ENCODE assay signal across 8 cellular contexts in genomic region chr11:14357843-14358728, GRCh38. TPM values are rescaled to one million over a fixed set of nuclear protein-coding genes. Genes with fewer than 3 reads are reported as not detected.
DNase-seq lines count a peak whose midpoint lies in the region; ATAC-seq lines count a peak whose summit lies in the region.

No MANE protein-coding gene starts in this region.

- H3K9me3 Mint-ChIP-seq in activated naive CD4-positive, alpha-beta T cell treated with anti-CD3 and anti-CD28 coated beads, Interleukin-2, amount 50 U/mL, for 72 hours, result no peaks in the 10 kb centered on the region

- H3K4me3 ChIP-seq in BLaER1 treated with 17β-estradiol and CSF1 and Interleukin-3, amounts not matched to agents 10 nM and 100 nM, result peak overlapping the region; percentile 85 to 95 (median 90)

- DNase-seq in RKO (ENCODE audit: low spot score) (peak; percentile 61), left cardiac atrium (peak; percentile 55), retina (peak; percentile 87), MV-4-11 (lab: John Stamatoyannopoulos, UW) (no peak)
- peak in 1 of 2 donors; percentile 44 for DNase-seq in activated naive CD4-positive, alpha-beta T cell treated with anti-CD3 and anti-CD28 coated beads, Interleukin-2, amount 50 U/mL, for 72 hours (ENCODE audit: low spot score in 2 of 2)

- no peaks in the 10 kb centered on the region for H3K9me3 ChIP-seq in BLaER1 treated with 17β-estradiol and CSF1 and Interleukin-3, amounts not matched to agents 10 nM and 100 nM (replicated peaks in 1 of 11)

- H3K4me2 ChIP-seq in BLaER1 treated with 17β-estradiol and CSF1 and Interleukin-3, amounts not matched to agents 10 nM and 100 nM, result peak overlapping the region; percentile 79 to 93 (median 92)

- H3K27ac ChIP-seq in BLaER1 treated with 17β-estradiol and CSF1 and Interleukin-3, amounts not matched to agents 10 nM and 100 nM, result peak overlapping the region; percentile 79 to 87 (median 83)

- peaks cover 0 to 11% (median 8%) of the 10 kb centered on the region in 11 experiments; a peak in 12 of 22 replicates for H3K27me3 ChIP-seq in BLaER1 treated with 17β-estradiol and CSF1 and Interleukin-3, amounts not matched to agents 10 nM and 100 nM

- peak overlapping the region; percentile 87 to 94 (median 91) for H3K9ac ChIP-seq in BLaER1 treated with 17β-estradiol and CSF1 and Interleukin-3, amounts not matched to agents 10 nM and 100 nM

- peaks cover 10 to 17% of the 10 kb centered on the region in 2 donors for H3K36me3 Mint-ChIP-seq in activated naive CD4-positive, alpha-beta T cell treated with anti-CD3 and anti-CD28 coated beads, Interleukin-2, amount 50 U/mL, for 72 hours

- intact Hi-C loops in left cardiac atrium (cut with DNase I), result no loop called here

- peak overlapping the region; percentile 96 to 99 for H3K27ac Mint-ChIP-seq in activated naive CD4-positive, alpha-beta T cell treated with anti-CD3 and anti-CD28 coated beads, Interleukin-2, amount 50 U/mL, for 72 hours

- ATAC-seq in GM19025 (IDR thresholded peaks at IDR 0.05; ENCODE audit: low read depth, unreplicated experiment) (peak; percentile 48), HG03159 (IDR thresholded peaks at IDR 0.05; ENCODE audit: unreplicated experiment) (peak; percentile 38), left cardiac atrium (peak; percentile 74 to 79)
- ATAC-seq in activated naive CD4-positive, alpha-beta T cell treated with anti-CD3 and anti-CD28 coated beads, Interleukin-2, amount 50 U/mL, for 72 hours, result peak; percentile 63 to 64

- peaks cover 0 to 52% (median 9%) of the 10 kb centered on the region in 11 experiments; a peak in 9 of 22 replicates for H4K20me1 ChIP-seq in BLaER1 treated with 17β-estradiol and CSF1 and Interleukin-3, amounts not matched to agents 10 nM and 100 nM

- H3K36me3 ChIP-seq in BLaER1 treated with 17β-estradiol and CSF1 and Interleukin-3, amounts not matched to agents 10 nM and 100 nM, result no peaks in the 10 kb centered on the region

- H3K4me1 ChIP-seq in BLaER1 treated with 17β-estradiol and CSF1 and Interleukin-3, amounts not matched to agents 10 nM and 100 nM, result peaks cover 6 to 15% (median 8%) of the 10 kb centered on the region in 10 experiments; a peak in 16 of 20 replicates

RNA-seq across cellular contexts. Expression of gene RRAS2, which starts 0.9 kb away (rescaled TPM):
- 10 to 100 TPM; 32.7 to 56.6 TPM for total RNA-seq in activated naive CD4-positive, alpha-beta T cell treated with anti-CD3 and anti-CD28 coated beads, Interleukin-2, amount 50 U/mL, for 72 hours
- total RNA-seq in left cardiac atrium, result 10 to 100 TPM; 31.6 to 34.2 TPM
